1 cellular context compared by ENCODE assay signal in the genomic region with DNA sequence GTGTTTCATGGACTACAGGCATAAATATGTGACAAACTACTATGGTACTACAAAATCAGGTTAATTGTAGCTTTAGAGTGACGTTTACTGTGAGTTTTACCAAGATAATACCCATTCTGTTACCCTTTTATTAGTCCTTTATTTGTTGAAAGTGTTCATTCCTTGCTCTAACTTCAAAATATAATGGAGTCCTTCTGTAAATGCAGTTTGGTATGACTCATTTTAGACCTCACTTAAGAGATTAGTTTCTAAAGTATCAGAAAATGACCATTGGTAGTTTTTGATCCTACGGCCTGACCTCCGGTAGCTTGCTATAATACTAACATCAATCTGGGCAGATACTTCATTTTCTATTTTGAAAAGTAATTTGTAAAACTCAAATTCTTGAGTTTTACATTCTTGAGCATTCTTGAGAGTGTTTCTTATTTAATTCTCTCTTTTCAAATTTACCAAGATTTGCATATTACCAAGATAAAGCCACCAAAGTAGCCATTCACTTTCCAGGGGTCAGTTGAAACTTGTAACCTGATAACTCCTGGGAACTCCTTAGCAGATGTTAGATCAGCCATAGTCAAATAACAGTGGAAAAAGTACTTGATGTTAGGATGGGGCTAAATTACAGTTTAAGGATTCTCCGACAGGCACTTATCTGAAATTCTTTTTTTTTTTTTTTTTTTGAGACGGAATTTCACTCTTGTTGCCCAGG.
A peak's percentile ranks its signal among the peaks of the same experiment; 100 is the strongest.
TF ChIP-seq lines count a peak whose summit lies in the region.

No MANE protein-coding gene starts in this region.

TF ChIP-seq in HEK293, 187 proteins besides CTCF, POLR2A, EP300 and RAD21 (continued from another document):
- TF ChIP-seq PRDM6 (tag by site-specific recombination; IDR thresholded peaks at IDR 0.05) = peak; percentile 49
